In the genomic region with DNA sequence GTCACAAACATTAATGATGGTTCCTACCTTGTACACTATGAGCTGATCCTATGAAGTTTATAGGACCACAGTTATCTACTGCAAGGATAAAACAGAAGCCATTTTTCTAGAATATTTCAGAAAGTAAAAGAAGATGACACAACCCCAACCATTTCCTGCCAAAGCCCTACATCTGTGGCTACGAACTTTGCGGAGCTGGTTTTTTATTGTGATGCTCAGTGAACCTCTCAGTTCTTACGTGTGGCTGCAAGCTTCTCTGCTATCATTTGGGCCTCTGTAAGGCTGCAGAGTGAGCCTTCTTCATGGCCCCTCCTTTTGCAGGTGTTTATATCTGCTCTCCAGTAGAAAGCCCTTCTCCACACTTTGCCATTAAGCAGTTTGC, we compare ENCODE assay signal across 10 cellular contexts. TPM values are rescaled to one million over a fixed set of nuclear protein-coding genes. Genes with fewer than 3 reads are reported as not detected.
DNase-seq lines count a peak whose midpoint lies in the region; ATAC-seq and TF ChIP-seq lines count a peak whose summit lies in the region.
"Had no signal": no experiment of that assay in that cellular context is flagged by ENCODE, and none has a peak within 500 bp of the region (broad histone marks: within the 10 kb centered on the region; RNA-seq: fewer than 3 reads in every experiment).

No MANE protein-coding gene starts in this region.

- H3K27me3 Mint-ChIP-seq in T-cell, result no peaks in the 10 kb centered on the region

- in situ Hi-C loops in mammary epithelial cell (cut with MboI; ENCODE audit: low sequenced_read_pairs in 2 of 2), result no loop called here

- H3K27me3 ChIP-seq in GM06990 (replicated peaks; ENCODE audit: control insufficient read depth, insufficient read depth, low read length), result no peaks in the 10 kb centered on the region
- H3K27me3 ChIP-seq in esophagus squamous epithelium, result peaks cover 0 to 14% (median 0%) of the 10 kb centered on the region in 4 donors
- H3K27me3 ChIP-seq in mammary epithelial cell (ENCODE audit: insufficient read depth, low read length), result no peaks in the 10 kb centered on the region

- H3K4me3 Mint-ChIP-seq in T-cell, result peak overlapping the region; percentile 52 to 77 (median 55)

- BruUV-seq in mammary epithelial cell (replicated peaks; lab: Mats Ljungman, UMichigan), result no TSS peak

- DNase-seq in GM06990 (ENCODE audit: extremely low read depth, insufficient read length) (peak; percentile 59), T-cell (peak; percentile 34 to 83 (median 67)), esophagus squamous epithelium (lab: John Stamatoyannopoulos, UW) (no peak), mammary epithelial cell (no peak), kidney glomerular epithelial cell (lab: John Stamatoyannopoulos, UW) (no peak), NCI-H146 treated with DMSO at 0.1 percent for 48 hours (lab: John Stamatoyannopoulos, UW; ENCODE audit: unreplicated experiment) (no peak)
- DNase-seq: glutamatergic neuron had no signal

- intact Hi-C loops in esophagus squamous epithelium (cut with DNase I), result no loop called here
- intact Hi-C loops in mammary epithelial cell (cut with micrococcal nuclease), result no loop called here

- H3K9me3 Mint-ChIP-seq in T-cell, result no peaks in the 10 kb centered on the region

- H3K36me3 ChIP-seq in GM06990 (ENCODE audit: control insufficient read depth, insufficient read depth, low read length), result no peaks in the 10 kb centered on the region
- no peaks in the 10 kb centered on the region for H3K36me3 ChIP-seq in esophagus squamous epithelium
- no peaks in the 10 kb centered on the region for H3K36me3 ChIP-seq in mammary epithelial cell (ENCODE audit: insufficient read depth, low read length)

- 69 to 83% methylated on average over 3 of the region's 3 CpGs for WGBS in esophagus squamous epithelium, 2 donors
- 90% methylated on average over 2 of the region's 3 CpGs for WGBS in mammary epithelial cell (ENCODE audit: low coverage, missing lambda C conversion rate)

- ATAC-seq in GM21717 (IDR thresholded peaks at IDR 0.05; ENCODE audit: unreplicated experiment) (peak; percentile 47), T-cell (replicated peaks in 1 of 4) (peak; percentile 93 to 94 (median 94)), GM21526 (IDR thresholded peaks at IDR 0.05; ENCODE audit: low FRiP score, unreplicated experiment) (no peak)

- H3K4me3 ChIP-seq in GM06990 (replicated peaks; ENCODE audit: low read depth, low read length), result no peak overlapping the region
- H3K4me3 ChIP-seq in esophagus squamous epithelium, result no peak overlapping the region
- H3K4me3 ChIP-seq in mammary epithelial cell (replicated peaks in 1 of 3; ENCODE audit: insufficient read depth in 1 of 3, low read depth in 2 of 3, low read length in 3 of 3), result no peak overlapping the region

- H3K4me1 Mint-ChIP-seq in T-cell, result peaks cover 92 to 97% (median 96%) of the 10 kb centered on the region in 3 donors

- TF ChIP-seq POLR2A in esophagus squamous epithelium (IDR thresholded peaks at IDR 0.05), result no peak

- no peaks in the 10 kb centered on the region for H3K79me2 ChIP-seq in mammary epithelial cell (ENCODE audit: insufficient read depth, low read length)

- H3K36me3 Mint-ChIP-seq in T-cell, result no peaks in the 10 kb centered on the region

- peak overlapping the region; percentile 98 to 99 for H3K27ac Mint-ChIP-seq in T-cell

- H2AFZ ChIP-seq in mammary epithelial cell (ENCODE audit: low read depth, low read length), result no peak overlapping the region

- no peaks in the 10 kb centered on the region for H4K20me1 ChIP-seq in mammary epithelial cell (ENCODE audit: insufficient read depth, low read length)

- dilution Hi-C loops in mammary epithelial cell (cut with HindIII; ENCODE audit: low sequenced_read_pairs), result no loop called here

- no peaks in the 10 kb centered on the region for H3K4me1 ChIP-seq in esophagus squamous epithelium
- no peaks in the 10 kb centered on the region for H3K4me1 ChIP-seq in mammary epithelial cell (ENCODE audit: insufficient read depth, low read length)

- H3K4me2 ChIP-seq in mammary epithelial cell (ENCODE audit: insufficient read depth, low read depth, low read length), result no peak overlapping the region

- no peak overlapping the region for H3K9ac ChIP-seq in mammary epithelial cell (ENCODE audit: insufficient read depth, low read length)

- H3K27ac ChIP-seq in esophagus squamous epithelium (peak overlapping the region in 3 of 4 donors; percentile 34 to 63 (median 57)), mammary epithelial cell (ENCODE audit: insufficient read depth, low read depth, low read length) (no peak overlapping the region)

- no peaks in the 10 kb centered on the region for H3K9me3 ChIP-seq in esophagus squamous epithelium
- no peaks in the 10 kb centered on the region for H3K9me3 ChIP-seq in mammary epithelial cell (replicated peaks; ENCODE audit: insufficient read depth, low read length)

- POLR2A ChIA-PET in T-cell (lab: Charles Lee), result interaction anchor here (0.6 to 4.0 kb wide), 11 partner anchors 10 to 295 kb away, joined by 3 to 95 read pairs (median 4); a partner anchor contains a TSS

- no peak for TF ChIP-seq CTCF in GM06990 (IDR thresholded peaks at IDR 0.05; ENCODE audit: insufficient read depth, low read length, poor library complexity, severe bottlenecking)
- no peak for TF ChIP-seq CTCF in esophagus squamous epithelium (IDR thresholded peaks at IDR 0.05)
- TF ChIP-seq CTCF in mammary epithelial cell (conservative IDR thresholded peaks at IDR 0.05 in 1 of 2, IDR thresholded peaks at IDR 0.05 in 1 of 2; ENCODE audit: extremely low read depth in 1 of 2, insufficient read depth in 1 of 2, low read depth in 1 of 2, low read length in 2 of 2), result no peak

- CTCF ChIA-PET in T-cell (lab: Charles Lee), result interaction anchor here (0.6 to 3.0 kb wide), 13 partner anchors 8 to 72 kb away, joined by 3 to 48 read pairs (median 5); a partner anchor contains a TSS
- CTCF ChIA-PET in mammary epithelial cell (lab: Charles Lee; ENCODE audit: low non-redundant PET), result no interaction called here

RNA-seq across cellular contexts. Expression of a gene that starts 17.8 kb away (rescaled TPM):
- total RNA-seq in T-cell, result 100 to 1,000 TPM; 110 to 224 (median 128) TPM
- total RNA-seq in esophagus squamous epithelium, result 1 to 10 TPM in 3 of 4 donors, under 1 TPM in 1; 0.83 to 3.6 (median 2.4) TPM
- under 1 TPM in 1 of 2 donors, not detected in 1; 0.33 TPM for total RNA-seq in mammary epithelial cell
- polyA plus RNA-seq in mammary epithelial cell, result 0.11 TPM
- polyA minus RNA-seq in mammary epithelial cell, result 1.6 TPM
- total RNA-seq: LHCN-M2 had no signal

Comparison
In these comparisons a context has a peak if more than half of its experiments do, and no peak if none do; other contexts are left out.
1. DNase-seq: peak in GM06990 (single experiment) and T-cell (34 of 34); none in esophagus squamous epithelium (single experiment), mammary epithelial cell (single experiment), kidney glomerular epithelial cell (single experiment) and NCI-H146 treated with DMSO at 0.1 percent for 48 hours (single experiment).
2. RNA of a gene that starts 17.8 kb away (total RNA-seq): 110 to 224 TPM in T-cell; 0.83 to 3.6 TPM in esophagus squamous epithelium and 0.33 TPM in mammary epithelial cell; every median in the first group is over 10 times any median in the second.